8 cellular contexts compared by ENCODE assay signal in the genomic region with DNA sequence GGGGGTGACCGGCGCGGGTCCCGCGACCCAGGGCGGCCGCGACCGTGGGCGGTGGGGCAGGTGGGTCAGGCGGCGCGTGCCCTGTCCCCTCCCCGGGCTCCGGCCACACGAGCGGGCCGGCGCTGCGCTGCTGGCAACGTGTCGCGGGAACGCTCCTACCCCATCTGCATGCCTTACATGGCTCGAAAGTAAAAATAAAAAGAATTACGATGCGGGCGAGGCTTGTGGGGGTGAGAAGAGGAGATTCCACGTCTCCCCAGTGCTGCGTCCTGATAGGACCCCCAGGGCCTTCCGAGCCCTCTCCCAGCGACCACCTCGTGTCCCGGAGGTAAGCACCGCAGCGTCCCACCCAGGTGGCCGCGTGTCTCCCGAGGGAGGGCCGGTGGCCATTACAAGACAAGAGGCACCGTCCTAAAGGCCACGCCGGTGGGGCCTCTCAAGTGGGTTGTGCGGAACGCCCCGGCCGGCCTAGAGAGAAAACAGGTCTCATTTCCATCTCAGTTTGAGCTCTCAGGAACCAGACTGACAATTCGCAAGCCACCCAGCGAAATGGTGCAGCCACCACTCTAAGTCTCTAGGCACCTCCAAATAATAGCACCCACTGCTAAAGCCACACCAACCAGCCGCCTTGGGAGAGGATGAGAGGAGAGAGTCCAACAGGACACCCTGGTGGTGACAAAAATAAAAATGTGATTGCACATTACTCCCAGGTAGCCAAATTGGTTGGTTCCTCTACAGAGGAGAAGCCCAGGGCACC. TPM values are rescaled to one million over a fixed set of nuclear protein-coding genes. Genes with fewer than 3 reads are reported as not detected.
DNase-seq lines count a peak whose midpoint lies in the region; ATAC-seq and TF ChIP-seq lines count a peak whose summit lies in the region.

No MANE protein-coding gene starts in this region.

- H3K4me3 ChIP-seq in HUES64 (ENCODE audit: low read length) (peak overlapping the region; percentile 69), upper lobe of right lung (peak overlapping the region; percentile 85)

- peak; percentile 54 for DNase-seq in DMS53 treated with DMSO at 0.1 percent for 48 hours (lab: John Stamatoyannopoulos, UW; ENCODE audit: unreplicated experiment)
- peak; percentile 56 for DNase-seq in RPMI7951 (ENCODE audit: low read depth)
- peak; percentile 39 for DNase-seq in activated T-helper 9 cell treated with anti-CD3 and anti-CD28 coated beads, Interleukin-2, amount 50 U/mL, for 16 hours (ENCODE audit: low read depth)
- no peak for DNase-seq in foreskin keratinocyte
- DNase-seq in nucleus accumbens (lab: John Stamatoyannopoulos, UW) = peak in 40 of 56 donors; percentile 25 to 77 (median 53)
- DNase-seq in upper lobe of right lung = peak; percentile 86

- H3K27ac ChIP-seq in HUES64 (ENCODE audit: low read depth, low read length) (peak overlapping the region; percentile 81), foreskin keratinocyte (peak overlapping the region; percentile 64), upper lobe of right lung (peak overlapping the region; percentile 92)

- H3K27me3 ChIP-seq in HUES64 (ENCODE audit: insufficient read depth, low read length) = no peaks in the 10 kb centered on the region
- no peaks in the 10 kb centered on the region for H3K27me3 ChIP-seq in foreskin keratinocyte
- no peaks in the 10 kb centered on the region for H3K27me3 ChIP-seq in upper lobe of right lung

- WGBS in HUES64 = 2% methylated on average over 50 of the region's 50 CpGs

- H3K9me3 ChIP-seq in HUES64 (ENCODE audit: insufficient read depth, low read depth, low read length) (no peaks in the 10 kb centered on the region), upper lobe of right lung (no peaks in the 10 kb centered on the region)

- H3K36me3 ChIP-seq in HUES64 (ENCODE audit: insufficient read depth, low read length) (peaks cover 11% of the 10 kb centered on the region), upper lobe of right lung (no peaks in the 10 kb centered on the region)

- H3K4me1 ChIP-seq in HUES64 (ENCODE audit: insufficient read depth, low read length) = peaks cover 19% of the 10 kb centered on the region
- H3K4me1 ChIP-seq in foreskin keratinocyte = no peaks in the 10 kb centered on the region
- H3K4me1 ChIP-seq in upper lobe of right lung = peaks cover 16% of the 10 kb centered on the region

- TF ChIP-seq CTCF in foreskin keratinocyte (conservative IDR thresholded peaks at IDR 0.05) = peak; percentile 63
- TF ChIP-seq CTCF in upper lobe of right lung (IDR thresholded peaks at IDR 0.05) = peak; percentile 48

- peak overlapping the region; percentile 74 for H3K9ac ChIP-seq in HUES64 (ENCODE audit: low read depth, low read length)

- ATAC-seq in GM21390 (IDR thresholded peaks at IDR 0.05; ENCODE audit: unreplicated experiment) = peak; percentile 46
- ATAC-seq in foreskin keratinocyte = peak; percentile 39
- peak; percentile 57 for ATAC-seq in upper lobe of right lung

- intact Hi-C loops in upper lobe of right lung (cut with DNase I) = no loop called here

RNA-seq across cellular contexts. Expression of a gene that starts 0.6 kb away (rescaled TPM):
- 47.5 TPM for polyA plus RNA-seq in HUES64 (2013, experiment 1 of 2)
- polyA plus RNA-seq in HUES64 (2013, experiment 2 of 2) = 48.8 TPM
- total RNA-seq in RPMI7951 (2014; rRNA removed; shearing (Covaris generic)) = 6.5 and 7.0 TPM in 2 replicates
- total RNA-seq in foreskin keratinocyte (14.5 and 20.1 TPM in 2 replicates), upper lobe of right lung (103 TPM)
- 3.1 TPM in 2 replicates for polyA plus RNA-seq in foreskin keratinocyte

Comparison
In these comparisons a context has a peak if more than half of its experiments do, and no peak if none do; other contexts are left out.
1. DNase-seq: peak in DMS53 treated with DMSO at 0.1 percent for 48 hours (single experiment), RPMI7951 (single experiment), activated T-helper 9 cell treated with anti-CD3 and anti-CD28 coated beads, Interleukin-2, amount 50 U/mL, for 16 hours (single experiment), nucleus accumbens (40 of 56) and upper lobe of right lung (single experiment); none in foreskin keratinocyte (0 of 2).
2. Peak in every context shown above with its lines, with median percentiles within 50 percentile points of each other: ATAC-seq and H3K27ac ChIP-seq.